18 cellular contexts compared by ENCODE assay signal in genomic region chr16:65201446-65202010, GRCh38.
DNase-seq lines count a peak whose midpoint lies in the region; TF ChIP-seq lines count a peak whose summit lies in the region.
"Had no signal": no experiment of that assay in that cellular context is flagged by ENCODE, and none has a peak within 500 bp of the region (broad histone marks: within the 10 kb centered on the region; RNA-seq: fewer than 3 reads in every experiment).

No MANE protein-coding gene starts in this region.

- DNase-seq in AG10803 (ENCODE audit: low read depth): peak; percentile 34
- no peak for DNase-seq in MG63
- no peak for DNase-seq in adipocyte (ENCODE audit: low read depth)
- DNase-seq in osteoblast (ENCODE audit: insufficient read length, low spot score, missing footprints): no peak
- DNase-seq in cardiac septum (ENCODE audit: low spot score): no peak
- no peak for DNase-seq in KBM-7
- DNase-seq in NCI-H345 treated with DMSO at 0.1 percent for 48 hours (lab: John Stamatoyannopoulos, UW; ENCODE audit: unreplicated experiment): no peak
- DNase-seq in Ammon's horn (ENCODE audit: low spot score): no peak
- DNase-seq: 8988T, COR-L47, DMS153, NCI-H1105 treated with DMSO at 0.1 percent for 48 hours, NCI-H187 treated with DMSO at 0.1 percent for 48 hours, NCI-H510A treated with DMSO at 0.1 percent for 48 hours had no signal

- H3K27me3 ChIP-seq in MG63 (no peaks in the 10 kb centered on the region), adipocyte (replicated peaks; ENCODE audit: control insufficient read depth, insufficient read depth, low read length) (no peaks in the 10 kb centered on the region), osteoblast (ENCODE audit: insufficient read depth, low read length) (no peaks in the 10 kb centered on the region)
- H3K27me3 ChIP-seq: SJSA1 had no signal

- H3K4me1 ChIP-seq in adipocyte (ENCODE audit: control insufficient read depth, insufficient read depth, low read length) (peaks cover 9% of the 10 kb centered on the region), osteoblast (ENCODE audit: insufficient read depth, low read length) (peaks cover 8% of the 10 kb centered on the region)
- H3K4me1 ChIP-seq: SJSA1 had no signal

- no peaks in the 10 kb centered on the region for H3K79me2 ChIP-seq in osteoblast (ENCODE audit: insufficient read depth, low read length)

- TF ChIP-seq CTCF in AG10803 (conservative IDR thresholded peaks at IDR 0.05; ENCODE audit: low read length): no peak
- TF ChIP-seq CTCF in osteoblast (IDR thresholded peaks at IDR 0.05; ENCODE audit: extremely low read depth, low read depth, low read length): no peak

- H3K4me3 ChIP-seq in AG10803 (ENCODE audit: low read length): peak overlapping the region; percentile 37
- H3K4me3 ChIP-seq in MG63: peak overlapping the region; percentile 16
- peak overlapping the region; percentile 38 for H3K4me3 ChIP-seq in adipocyte (ENCODE audit: low read length)
- H3K4me3 ChIP-seq in osteoblast (ENCODE audit: insufficient read depth, low read length): peak overlapping the region; percentile 20
- H3K4me3 ChIP-seq: K562, SJSA1 had no signal

- no peak overlapping the region for H3K9ac ChIP-seq in adipocyte (ENCODE audit: low read length)

- H3K9me3 ChIP-seq in MG63 (no peaks in the 10 kb centered on the region), adipocyte (ENCODE audit: control insufficient read depth, low read length) (no peaks in the 10 kb centered on the region), osteoblast (ENCODE audit: low read depth, low read length) (no peaks in the 10 kb centered on the region)
- H3K9me3 ChIP-seq: SJSA1 had no signal

- no peaks in the 10 kb centered on the region for H4K20me1 ChIP-seq in osteoblast (ENCODE audit: insufficient read depth, low read length)

- H3K36me3 ChIP-seq in MG63 (no peaks in the 10 kb centered on the region), adipocyte (ENCODE audit: control insufficient read depth, insufficient read depth, low read length, severe bottlenecking) (no peaks in the 10 kb centered on the region), osteoblast (ENCODE audit: insufficient read depth, low read length) (no peaks in the 10 kb centered on the region)
- H3K36me3 ChIP-seq: SJSA1 had no signal

- H3K27ac ChIP-seq in osteoblast (ENCODE audit: low read depth, low read length): no peak overlapping the region
- H3K27ac ChIP-seq: HL-60, RWPE1, SJSA1 had no signal

- peak overlapping the region; percentile 25 for H3K4me2 ChIP-seq in osteoblast (ENCODE audit: insufficient read depth, low read length)

- intact Hi-C loops in cardiac septum (cut with DNase I): no loop called here

- in situ Hi-C loops in KBM-7 (cut with MboI; ENCODE audit: low pct_unique_long_range_greater_than_20kb, low sequenced_read_pairs): no loop called here

- no peak overlapping the region for H2AFZ ChIP-seq in osteoblast (ENCODE audit: low read length)
